ENCODE assay signal across 15 cellular contexts in the genomic region with DNA sequence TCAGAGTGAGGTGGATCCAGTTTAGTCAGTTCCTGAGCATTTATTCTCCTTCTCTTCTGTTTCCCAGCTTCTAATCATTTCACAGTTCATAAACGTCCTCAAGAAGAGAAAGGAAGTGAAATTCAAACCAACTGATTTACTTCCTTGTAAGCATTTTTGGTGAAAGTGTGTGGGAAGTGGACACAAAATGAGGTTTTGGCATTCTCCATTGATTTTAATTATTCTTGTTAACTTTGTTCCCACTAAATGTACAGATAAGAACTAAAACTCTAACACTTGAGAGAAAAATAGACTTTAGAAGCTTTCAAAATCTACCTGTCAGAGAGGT. TPM values are rescaled to one million over a fixed set of nuclear protein-coding genes. Genes with fewer than 3 reads are reported as not detected.
DNase-seq lines count a peak whose midpoint lies in the region; ATAC-seq, FAIRE-seq and TF ChIP-seq lines count a peak whose summit lies in the region.
"Had no signal": no experiment of that assay in that cellular context is flagged by ENCODE, and none has a peak within 500 bp of the region (broad histone marks: within the 10 kb centered on the region; RNA-seq: fewer than 3 reads in every experiment).

No MANE protein-coding gene starts in this region.

- WGBS in heart right ventricle, 2 donors: 20 to 33% methylated on average over 1 of the region's 1 CpG
- 0 to 5% methylated on average over 1 of the region's 1 CpG for WGBS in upper lobe of left lung, 2 donors

- H3K9me3 Mint-ChIP-seq in activated CD8-positive, alpha-beta T cell treated with anti-CD3 and anti-CD28 coated beads for 36 hours: no peaks in the 10 kb centered on the region
- H3K9me3 Mint-ChIP-seq in memory B cell: no peaks in the 10 kb centered on the region
- H3K9me3 Mint-ChIP-seq: activated CD4-positive, alpha-beta T cell treated with anti-CD3 and anti-CD28 coated beads, Interleukin-2, amount 10 ng/mL, durations not matched to agents 7 days and 5 days; H9; nephron had no signal

- peaks cover 49% of the 10 kb centered on the region for H3K36me3 Mint-ChIP-seq in activated CD8-positive, alpha-beta T cell treated with anti-CD3 and anti-CD28 coated beads for 36 hours (ENCODE audit: low read depth)
- H3K36me3 Mint-ChIP-seq in memory B cell: peaks cover 21% of the 10 kb centered on the region

- H3K36me3 ChIP-seq in heart right ventricle: peaks cover 0 to 99% (median 17%) of the 10 kb centered on the region in 9 donors
- H3K36me3 ChIP-seq in upper lobe of left lung: peaks cover 5 to 76% (median 41%) of the 10 kb centered on the region in 4 donors

- ATAC-seq in heart right ventricle: no peak
- ATAC-seq in Right ventricle myocardium superior (ENCODE audit: poor library complexity): no peak
- no peak for ATAC-seq in activated CD8-positive, alpha-beta T cell treated with anti-CD3 and anti-CD28 coated beads for 36 hours
- no peak for ATAC-seq in memory B cell (ENCODE audit: low read depth)
- peak in 1 of 2 donors; percentile 35 for ATAC-seq in upper lobe of left lung (ENCODE audit: low FRiP score in 2 of 2)
- ATAC-seq in HG02571 (IDR thresholded peaks at IDR 0.05; ENCODE audit: unreplicated experiment): no peak

- H3K4me3 ChIP-seq in heart right ventricle: no peak overlapping the region
- no peak overlapping the region for H3K4me3 ChIP-seq in upper lobe of left lung

- intact Hi-C loops in heart right ventricle (cut with DNase I) (loop anchor here in 1 of 10 donors (5.0 kb wide), 1 partner anchor 47 kb away; no protein-coding TSS in a partner anchor), Right ventricle myocardium superior (cut with DNase I) (no loop called here)
- intact Hi-C loops in activated CD8-positive, alpha-beta T cell treated with anti-CD3 and anti-CD28 coated beads for 36 hours (cut with micrococcal nuclease): loop anchor here (5.0 kb wide), 1 partner anchor 97 kb away; no protein-coding TSS in a partner anchor

- peak overlapping the region; percentile 91 for H3K27ac Mint-ChIP-seq in activated CD8-positive, alpha-beta T cell treated with anti-CD3 and anti-CD28 coated beads for 36 hours
- H3K27ac Mint-ChIP-seq in memory B cell: peak overlapping the region; percentile 60
- H3K27ac Mint-ChIP-seq: activated CD4-positive, alpha-beta T cell treated with anti-CD3 and anti-CD28 coated beads, Interleukin-2, amount 10 ng/mL, durations not matched to agents 7 days and 5 days; H9 had no signal

- H3K4me3 Mint-ChIP-seq in activated CD8-positive, alpha-beta T cell treated with anti-CD3 and anti-CD28 coated beads for 36 hours: no peak overlapping the region
- no peak overlapping the region for H3K4me3 Mint-ChIP-seq in memory B cell
- H3K4me3 Mint-ChIP-seq: activated CD4-positive, alpha-beta T cell treated with anti-CD3 and anti-CD28 coated beads, Interleukin-2, amount 10 ng/mL, durations not matched to agents 7 days and 5 days; H9; nephron had no signal

- H3K4me1 ChIP-seq in heart right ventricle (peaks cover 0 to 63% (median 24%) of the 10 kb centered on the region in 9 donors), upper lobe of left lung (peaks cover 8 to 14% (median 10%) of the 10 kb centered on the region in 4 donors)

- TF ChIP-seq CTCF in heart right ventricle (IDR thresholded peaks at IDR 0.05) (no peak), upper lobe of left lung (IDR thresholded peaks at IDR 0.05) (no peak)
- TF ChIP-seq CTCF in activated CD8-positive, alpha-beta T cell treated with anti-CD3 and anti-CD28 coated beads for 36 hours (IDR thresholded peaks at IDR 0.05): no peak

- H3K9me3 ChIP-seq in heart right ventricle: no peaks in the 10 kb centered on the region
- no peaks in the 10 kb centered on the region for H3K9me3 ChIP-seq in upper lobe of left lung

- no peak for FAIRE-seq in HTR-8/SVneo (lab: Jason Lieb, UNC)

- H3K4me1 Mint-ChIP-seq in activated CD8-positive, alpha-beta T cell treated with anti-CD3 and anti-CD28 coated beads for 36 hours (ENCODE audit: low read depth): peaks cover 33% of the 10 kb centered on the region
- peaks cover 19% of the 10 kb centered on the region for H3K4me1 Mint-ChIP-seq in memory B cell

- CTCF ChIA-PET in activated CD8-positive, alpha-beta T cell treated with anti-CD3 and anti-CD28 coated beads for 36 hours (lab: Charles Lee): interaction anchor here (1.0 to 2.2 kb wide), 9 partner anchors 9 to 142 kb away, joined by 3 to 9 read pairs (median 5); no protein-coding TSS in a partner anchor

- H3K27ac ChIP-seq in heart right ventricle (peak overlapping the region in 8 of 10 donors; percentile 10 to 85 (median 52)), upper lobe of left lung (peak overlapping the region in 3 of 4 donors; percentile 13 to 52 (median 32))

- POLR2A ChIA-PET in activated CD8-positive, alpha-beta T cell treated with anti-CD3 and anti-CD28 coated beads for 36 hours (lab: Charles Lee): interaction anchor here (0.7 to 2.6 kb wide), 9 partner anchors 16 to 109 kb away, joined by 3 to 9 read pairs (median 4); no protein-coding TSS in a partner anchor

- no peaks in the 10 kb centered on the region for H3K27me3 ChIP-seq in heart right ventricle
- H3K27me3 ChIP-seq in upper lobe of left lung: no peaks in the 10 kb centered on the region

- TF ChIP-seq EP300 in upper lobe of left lung (IDR thresholded peaks at IDR 0.05): no peak

- TF ChIP-seq POLR2A in upper lobe of left lung (IDR thresholded peaks at IDR 0.05): no peak

- H3K27me3 Mint-ChIP-seq in activated CD8-positive, alpha-beta T cell treated with anti-CD3 and anti-CD28 coated beads for 36 hours: no peaks in the 10 kb centered on the region
- no peaks in the 10 kb centered on the region for H3K27me3 Mint-ChIP-seq in memory B cell
- H3K27me3 Mint-ChIP-seq: activated CD4-positive, alpha-beta T cell treated with anti-CD3 and anti-CD28 coated beads, Interleukin-2, amount 10 ng/mL, durations not matched to agents 7 days and 5 days had no signal

- no peak for DNase-seq in heart right ventricle
- no peak for DNase-seq in Right ventricle myocardium superior
- DNase-seq in activated CD8-positive, alpha-beta T cell treated with anti-CD3 and anti-CD28 coated beads for 36 hours: no peak
- no peak for DNase-seq in memory B cell (ENCODE audit: low spot score in 2 of 2)
- no peak for DNase-seq in upper lobe of left lung
- no peak for DNase-seq in HTR-8/SVneo (ENCODE audit: insufficient read length, low spot score)
- no peak for DNase-seq in stimulated activated CD8-positive, alpha-beta memory T cell treated with anti-CD3 and anti-CD28 coated beads, Interleukin-4, amount 100 ng/mL, for 48 hours
- DNase-seq: activated CD4-positive, alpha-beta T cell treated with anti-CD3 and anti-CD28 coated beads, Interleukin-2, amount 10 ng/mL, durations not matched to agents 7 days and 5 days; anterior cingulate cortex; H9; NCI-H526 treated with DMSO at 0.1 percent for 48 hours; stimulated activated CD4-positive, alpha-beta T cell treated with anti-CD3 and anti-CD28 coated beads, Interleukin-2, amount 100 ng/mL, for 24 hours; substantia nigra had no signal

RNA-seq across cellular contexts. Expression of gene CORO6, which starts 42.7 kb away (rescaled TPM):
- total RNA-seq in heart right ventricle: 100 to 1,000 TPM in 4 of 10 donors, 10 to 100 TPM in 6; 72.0 to 110 (median 90.9) TPM
- 100 to 1,000 TPM in 1 of 2 donors, 10 to 100 TPM in 1; 53.2 to 262 TPM for polyA plus RNA-seq in heart right ventricle
- 83.6 TPM for total RNA-seq in Right ventricle myocardium superior
- total RNA-seq in activated CD8-positive, alpha-beta T cell treated with anti-CD3 and anti-CD28 coated beads for 36 hours: 10 to 100 TPM; 11.6 to 13.0 TPM
- total RNA-seq in upper lobe of left lung: 100 to 1,000 TPM in 1 of 6 donors, 10 to 100 TPM in 3, 1 to 10 TPM in 2; 7.3 to 137 (median 12.2) TPM
